ENCODE assay signal across 1 cellular context in the genomic region with DNA sequence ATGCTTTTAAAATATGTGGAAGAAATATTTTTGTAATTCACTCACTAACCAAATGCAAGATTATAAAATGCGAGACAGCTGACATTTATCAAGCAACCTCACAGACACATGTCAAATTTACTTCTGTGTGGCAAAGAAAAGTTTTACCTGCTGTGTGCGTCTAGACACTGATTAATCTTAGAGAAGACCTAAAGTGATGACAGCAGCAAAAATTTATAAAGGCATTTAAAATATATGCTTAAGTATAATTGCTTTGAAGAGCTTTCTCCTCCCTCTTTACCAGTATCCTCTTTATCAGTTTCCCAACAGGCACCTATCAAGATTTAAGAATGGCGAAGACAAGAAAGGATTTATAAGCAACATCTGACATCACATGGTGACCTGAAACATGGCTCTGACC.
A peak's percentile ranks its signal among the peaks of the same experiment; 100 is the strongest.
TF ChIP-seq lines count a peak whose summit lies in the region.

No MANE protein-coding gene starts in this region.

TF ChIP-seq in K562, 482 proteins besides CTCF, POLR2A, EP300 and RAD21 (continued from another document):
- TF ChIP-seq, protein P1, sequence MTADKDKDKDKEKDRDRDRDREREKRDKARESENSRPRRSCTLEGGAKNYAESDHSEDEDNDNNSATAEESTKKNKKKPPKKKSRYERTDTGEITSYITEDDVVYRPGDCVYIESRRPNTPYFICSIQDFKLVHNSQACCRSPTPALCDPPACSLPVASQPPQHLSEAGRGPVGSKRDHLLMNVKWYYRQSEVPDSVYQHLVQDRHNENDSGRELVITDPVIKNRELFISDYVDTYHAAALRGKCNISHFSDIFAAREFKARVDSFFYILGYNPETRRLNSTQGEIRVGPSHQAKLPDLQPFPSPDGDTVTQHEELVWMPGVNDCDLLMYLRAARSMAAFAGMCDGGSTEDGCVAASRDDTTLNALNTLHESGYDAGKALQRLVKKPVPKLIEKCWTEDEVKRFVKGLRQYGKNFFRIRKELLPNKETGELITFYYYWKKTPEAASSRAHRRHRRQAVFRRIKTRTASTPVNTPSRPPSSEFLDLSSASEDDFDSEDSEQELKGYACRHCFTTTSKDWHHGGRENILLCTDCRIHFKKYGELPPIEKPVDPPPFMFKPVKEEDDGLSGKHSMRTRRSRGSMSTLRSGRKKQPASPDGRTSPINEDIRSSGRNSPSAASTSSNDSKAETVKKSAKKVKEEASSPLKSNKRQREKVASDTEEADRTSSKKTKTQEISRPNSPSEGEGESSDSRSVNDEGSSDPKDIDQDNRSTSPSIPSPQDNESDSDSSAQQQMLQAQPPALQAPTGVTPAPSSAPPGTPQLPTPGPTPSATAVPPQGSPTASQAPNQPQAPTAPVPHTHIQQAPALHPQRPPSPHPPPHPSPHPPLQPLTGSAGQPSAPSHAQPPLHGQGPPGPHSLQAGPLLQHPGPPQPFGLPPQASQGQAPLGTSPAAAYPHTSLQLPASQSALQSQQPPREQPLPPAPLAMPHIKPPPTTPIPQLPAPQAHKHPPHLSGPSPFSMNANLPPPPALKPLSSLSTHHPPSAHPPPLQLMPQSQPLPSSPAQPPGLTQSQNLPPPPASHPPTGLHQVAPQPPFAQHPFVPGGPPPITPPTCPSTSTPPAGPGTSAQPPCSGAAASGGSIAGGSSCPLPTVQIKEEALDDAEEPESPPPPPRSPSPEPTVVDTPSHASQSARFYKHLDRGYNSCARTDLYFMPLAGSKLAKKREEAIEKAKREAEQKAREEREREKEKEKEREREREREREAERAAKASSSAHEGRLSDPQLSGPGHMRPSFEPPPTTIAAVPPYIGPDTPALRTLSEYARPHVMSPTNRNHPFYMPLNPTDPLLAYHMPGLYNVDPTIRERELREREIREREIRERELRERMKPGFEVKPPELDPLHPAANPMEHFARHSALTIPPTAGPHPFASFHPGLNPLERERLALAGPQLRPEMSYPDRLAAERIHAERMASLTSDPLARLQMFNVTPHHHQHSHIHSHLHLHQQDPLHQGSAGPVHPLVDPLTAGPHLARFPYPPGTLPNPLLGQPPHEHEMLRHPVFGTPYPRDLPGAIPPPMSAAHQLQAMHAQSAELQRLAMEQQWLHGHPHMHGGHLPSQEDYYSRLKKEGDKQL (CRISPR knock-in tag; IDR thresholded peaks at IDR 0.05; ENCODE audit: borderline replicate concordance), result no peak
- no peak for TF ChIP-seq SAFB2 (IDR thresholded peaks at IDR 0.05; ENCODE audit: borderline replicate concordance, low read depth, low read length, severe bottlenecking)
- TF ChIP-seq, protein P2, sequence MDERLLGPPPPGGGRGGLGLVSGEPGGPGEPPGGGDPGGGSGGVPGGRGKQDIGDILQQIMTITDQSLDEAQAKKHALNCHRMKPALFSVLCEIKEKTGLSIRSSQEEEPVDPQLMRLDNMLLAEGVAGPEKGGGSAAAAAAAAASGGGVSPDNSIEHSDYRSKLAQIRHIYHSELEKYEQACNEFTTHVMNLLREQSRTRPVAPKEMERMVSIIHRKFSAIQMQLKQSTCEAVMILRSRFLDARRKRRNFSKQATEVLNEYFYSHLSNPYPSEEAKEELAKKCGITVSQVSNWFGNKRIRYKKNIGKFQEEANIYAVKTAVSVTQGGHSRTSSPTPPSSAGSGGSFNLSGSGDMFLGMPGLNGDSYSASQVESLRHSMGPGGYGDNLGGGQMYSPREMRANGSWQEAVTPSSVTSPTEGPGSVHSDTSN (CRISPR knock-in tag; IDR thresholded peaks at IDR 0.05; ENCODE audit: low read depth), result no peak
- TF ChIP-seq, protein P2 (tag; conservative IDR thresholded peaks at IDR 0.05; ENCODE audit: low read depth), result 0 out of 2 replicates have a peak, but pooled peaks have one; percentile 17
- TF ChIP-seq C11orf30 (IDR thresholded peaks at IDR 0.05; ENCODE audit: low read depth), result peak; percentile 33; the same call in 1 of the 2 replicates
- TF ChIP-seq ZNF316 (IDR thresholded peaks at IDR 0.05), result peak; percentile 72; the same call in 1 of the 2 replicates
- TF ChIP-seq, protein P3, sequence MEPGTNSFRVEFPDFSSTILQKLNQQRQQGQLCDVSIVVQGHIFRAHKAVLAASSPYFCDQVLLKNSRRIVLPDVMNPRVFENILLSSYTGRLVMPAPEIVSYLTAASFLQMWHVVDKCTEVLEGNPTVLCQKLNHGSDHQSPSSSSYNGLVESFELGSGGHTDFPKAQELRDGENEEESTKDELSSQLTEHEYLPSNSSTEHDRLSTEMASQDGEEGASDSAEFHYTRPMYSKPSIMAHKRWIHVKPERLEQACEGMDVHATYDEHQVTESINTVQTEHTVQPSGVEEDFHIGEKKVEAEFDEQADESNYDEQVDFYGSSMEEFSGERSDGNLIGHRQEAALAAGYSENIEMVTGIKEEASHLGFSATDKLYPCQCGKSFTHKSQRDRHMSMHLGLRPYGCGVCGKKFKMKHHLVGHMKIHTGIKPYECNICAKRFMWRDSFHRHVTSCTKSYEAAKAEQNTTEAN (CRISPR knock-in tag; IDR thresholded peaks at IDR 0.05), result no peak
- TF ChIP-seq DNMT1 (IDR thresholded peaks at IDR 0.05), result no peak
- TF ChIP-seq MAFK (IDR thresholded peaks at IDR 0.05; ENCODE audit: low read length), result peak; percentile 75
- no peak for TF ChIP-seq KAT2B (IDR thresholded peaks at IDR 0.05; ENCODE audit: low read depth, low read length)
- peak; percentile 25; the same call in 1 of the 2 replicates for TF ChIP-seq MAFG (tag; conservative IDR thresholded peaks at IDR 0.05)
TF ChIP-seq in K562: peak in this region for 6.
